22 cellular contexts compared by ENCODE assay signal in the genomic region with DNA sequence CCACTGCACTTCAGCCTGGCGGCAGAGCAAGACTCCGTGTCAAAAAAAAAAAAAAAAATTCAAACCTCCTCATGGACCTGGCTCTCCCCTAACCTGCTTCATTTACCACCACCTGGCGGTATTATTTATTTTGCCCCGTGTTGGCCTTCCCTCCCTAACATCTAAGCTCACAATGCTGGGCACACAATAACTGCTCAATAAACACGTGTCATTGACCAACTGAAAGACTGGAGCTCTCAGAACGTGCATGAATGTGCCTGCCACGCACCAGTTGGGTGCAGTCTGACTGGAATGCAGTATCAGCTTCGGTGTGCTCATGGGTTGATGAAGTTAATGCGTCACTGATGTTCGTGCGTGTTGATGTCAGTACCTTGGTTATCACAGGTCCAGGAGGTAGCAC.
"Had no signal": no experiment of that assay in that cellular context is flagged by ENCODE, and none has a peak within 500 bp of the region (broad histone marks: within the 10 kb centered on the region; RNA-seq: fewer than 3 reads in every experiment).

No MANE protein-coding gene starts in this region.

- H3K36me3 ChIP-seq: MG63 had no signal

- FAIRE-seq: RCC 7860 had no signal

- H3K9ac ChIP-seq: SK-N-SH had no signal

- H3K4me2 ChIP-seq: SK-N-SH had no signal

- DNase-seq: Karpas-422, KG1, MG63, NCI-H1092, NCI-H1105 treated with DMSO at 0.1 percent for 48 hours, NCI-H1417 treated with DMSO at 0.1 percent for 48 hours, NCI-H146, NCI-H1694 treated with DMSO at 0.1 percent for 48 hours, NCI-H1930, NCI-H2081, NCI-H2107, NCI-H2227 treated with DMSO at 0.1 percent for 48 hours, NCI-H446, NCI-H510A, NCI-H524 treated with DMSO at 0.1 percent for 48 hours, NCI-H69, NCI-H774, RPMI8226, SHP77, SK-N-SH, SW 1271 had no signal

- H3K4me3 ChIP-seq: MG63 had no signal

- H3K9me3 ChIP-seq: MG63, SK-N-SH had no signal
